In the genomic region with DNA sequence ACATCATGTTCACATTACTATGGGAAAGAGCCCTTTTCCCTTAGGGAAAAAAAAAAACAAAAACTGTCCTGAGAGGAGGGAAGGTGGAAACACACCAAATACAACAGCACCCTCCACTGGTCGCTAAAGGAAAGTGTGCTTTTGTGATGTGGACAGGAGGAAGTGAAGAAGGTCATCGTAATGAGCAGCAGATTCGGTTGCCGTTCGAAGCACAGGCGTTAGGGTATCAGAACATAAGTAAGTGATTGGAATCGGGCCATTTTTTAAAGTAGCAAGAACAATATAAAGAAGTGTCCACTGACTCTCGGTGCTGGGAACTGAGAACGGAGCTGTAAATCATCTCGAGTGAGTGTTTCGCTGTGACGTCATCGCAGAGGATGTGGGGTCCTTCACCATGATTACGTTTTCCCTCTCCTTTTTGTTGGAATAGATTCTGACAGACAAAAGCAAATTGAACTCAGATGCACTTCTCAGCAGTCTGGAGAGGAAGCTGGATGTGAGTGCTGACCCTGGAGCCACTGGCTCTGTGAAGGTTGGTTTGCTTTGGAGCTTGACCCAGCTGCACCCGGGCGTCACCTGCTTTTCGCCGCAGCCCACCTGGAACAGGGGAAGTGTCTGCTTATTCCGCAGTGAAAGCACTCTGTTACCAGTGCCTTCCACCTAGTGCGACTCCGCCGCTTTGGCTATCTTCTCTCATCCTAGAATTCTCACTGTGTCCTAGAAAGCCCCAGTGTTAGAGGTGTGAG, we compare ENCODE assay signal across 7 cellular contexts.
DNase-seq lines count a peak whose midpoint lies in the region; ATAC-seq and TF ChIP-seq lines count a peak whose summit lies in the region.

No MANE protein-coding gene starts in this region.

- POLR2A ChIA-PET in OCI-LY7 (lab: Charles Lee) = no interaction called here
- POLR2A ChIA-PET in MCF 10A (lab: Yijun Ruan, JAX) = no interaction called here

- no peaks in the 10 kb centered on the region for H3K27me3 Mint-ChIP-seq in MCF 10A (ENCODE audit: insufficient read depth, unreplicated experiment)

- H2AFZ ChIP-seq in OCI-LY7 (ENCODE audit: low read length) = no peak overlapping the region

- H3K27ac ChIP-seq in OCI-LY7 (ENCODE audit: low read depth, low read length, poor library complexity, severe bottlenecking) = no peak overlapping the region

- no peaks in the 10 kb centered on the region for H3K36me3 ChIP-seq in OCI-LY7 (ENCODE audit: insufficient read depth, low read length)

- H3K9me2 ChIP-seq in OCI-LY7 (ENCODE audit: insufficient read depth, low read length) = no peaks in the 10 kb centered on the region

- no peak overlapping the region for H3K4me2 ChIP-seq in OCI-LY7 (ENCODE audit: low read length)

- H3K4me3 ChIP-seq in OCI-LY7 (ENCODE audit: low read depth, low read length, poor library complexity, severe bottlenecking) = no peak overlapping the region

- H3K9me3 Mint-ChIP-seq in MCF 10A (ENCODE audit: unreplicated experiment) = no peaks in the 10 kb centered on the region

- H3K36me3 Mint-ChIP-seq in MCF 10A (ENCODE audit: insufficient read depth, unreplicated experiment) = no peaks in the 10 kb centered on the region

- H4K20me1 ChIP-seq in OCI-LY7 (ENCODE audit: insufficient read depth, low read length) = no peaks in the 10 kb centered on the region; the same call in 1 of the 2 replicates

- H3K4me1 ChIP-seq in OCI-LY7 (ENCODE audit: insufficient read depth, low read length, poor library complexity, severe bottlenecking) = no peaks in the 10 kb centered on the region

- no peak for ATAC-seq in stimulated activated naive CD8-positive, alpha-beta T cell treated with anti-CD3 and anti-CD28 coated beads, Interleukin-15, Interleukin-2, amounts not matched to agents 100 U/mL and 50 U/mL, for 24 hours

- CTCF ChIA-PET in OCI-LY7 (lab: Charles Lee; ENCODE audit: unreplicated experiment) = no interaction called here
- CTCF ChIA-PET in MCF 10A (lab: Yijun Ruan, JAX) = interaction anchor here (0.7 to 2.7 kb wide), 15 partner anchors 9 to 852 kb away, joined by 3 to 13 read pairs (median 4); no protein-coding TSS in a partner anchor

- no peak overlapping the region for H3K27ac Mint-ChIP-seq in MCF 10A (ENCODE audit: low read depth, unreplicated experiment)

- H3K9me3 ChIP-seq in OCI-LY7 (ENCODE audit: low read length) = no peaks in the 10 kb centered on the region

- intact Hi-C loops in OCI-LY7 (cut with micrococcal nuclease; ENCODE audit: unreplicated experiment) (loop anchor here (10.0 kb wide), 1 partner anchor 844 kb away; the partner anchor contains the start of gene FOXC1), MCF 10A (cut with micrococcal nuclease) (loop anchor here (1.0 to 10.0 kb wide), 6 partner anchors 95 to 852 kb away; no protein-coding TSS in a partner anchor)

- no peak overlapping the region for H3K4me3 Mint-ChIP-seq in MCF 10A (ENCODE audit: unreplicated experiment)

- BruUV-seq in OCI-LY7 (replicated peaks; lab: Mats Ljungman, UMichigan) = no TSS peak
- BruUV-seq in MCF 10A (replicated peaks; lab: Mats Ljungman, UMichigan) = no TSS peak

- H3K79me2 ChIP-seq in OCI-LY7 (ENCODE audit: insufficient read depth, low read depth, low read length) = no peaks in the 10 kb centered on the region

- peak; percentile 83 for TF ChIP-seq CTCF in OCI-LY7 (conservative IDR thresholded peaks at IDR 0.05; ENCODE audit: low read length)
- peak; percentile 67 for TF ChIP-seq CTCF in MCF 10A (IDR thresholded peaks at IDR 0.05; ENCODE audit: unreplicated experiment)

- H3K4me1 Mint-ChIP-seq in MCF 10A (ENCODE audit: insufficient read depth, unreplicated experiment) = peaks cover 6% of the 10 kb centered on the region

- peak; percentile 75 for DNase-seq in ELF-1 (ENCODE audit: low read depth, low spot score)
- DNase-seq in HuH-7.5 (ENCODE audit: low spot score) = peak; percentile 43
- DNase-seq in OCI-LY7 (ENCODE audit: low spot score) = peak; percentile 27
- peak; percentile 82 for DNase-seq in MCF 10A (ENCODE audit: unreplicated experiment)
- DNase-seq in islet precursor cell = peak; percentile 73
- DNase-seq in stimulated activated naive CD8-positive, alpha-beta T cell treated with anti-CD3 and anti-CD28 coated beads, Interleukin-15, Interleukin-2, amounts not matched to agents 100 U/mL and 50 U/mL, for 24 hours = peak; percentile 12
- no peak for DNase-seq in activated gamma-delta T cell treated with Interleukin-2 at 50 U/mL for 16 hours
